ENCODE assay signal across 16 cellular contexts in the genomic region with DNA sequence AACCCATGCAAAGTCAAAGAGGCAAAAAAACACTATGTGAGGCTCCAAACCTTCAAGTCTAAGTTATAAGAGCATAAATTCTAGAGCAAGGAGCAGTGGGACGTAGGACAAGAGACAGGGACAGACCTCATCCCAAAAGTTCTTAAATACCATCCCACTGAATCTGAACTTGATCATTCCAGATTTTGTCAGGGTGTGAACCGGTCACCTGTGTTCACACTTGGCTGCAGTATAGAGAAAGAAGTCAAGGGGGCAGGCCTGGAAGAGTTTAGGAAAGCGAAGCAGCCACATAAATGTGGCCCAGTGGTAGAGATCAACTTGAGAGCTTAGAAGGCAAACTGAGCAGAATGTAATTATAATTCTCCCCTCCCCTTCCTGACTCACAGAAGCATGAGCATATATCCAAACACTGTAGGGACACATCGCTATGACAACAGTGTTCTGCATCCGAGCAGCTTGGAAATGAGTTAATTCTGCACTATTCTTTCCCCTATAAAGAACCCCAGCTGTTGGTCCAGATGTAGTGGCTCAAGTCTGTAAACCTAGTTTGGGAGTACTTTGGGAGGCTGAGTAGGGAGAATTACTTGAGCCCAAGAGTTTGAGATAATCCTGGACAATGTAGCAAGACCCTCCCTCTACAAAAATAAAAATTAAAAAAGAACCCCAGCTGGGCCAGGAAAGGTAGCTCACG. TPM values are rescaled to one million over a fixed set of nuclear protein-coding genes. Genes with fewer than 3 reads are reported as not detected.
DNase-seq lines count a peak whose midpoint lies in the region; ATAC-seq and TF ChIP-seq lines count a peak whose summit lies in the region.
"Had no signal": no experiment of that assay in that cellular context is flagged by ENCODE, and none has a peak within 500 bp of the region (broad histone marks: within the 10 kb centered on the region; RNA-seq: fewer than 3 reads in every experiment).

No MANE protein-coding gene starts in this region.

- POLR2A ChIA-PET in activated naive CD8-positive, alpha-beta T cell treated with anti-CD3 and anti-CD28 coated beads, Interleukin-2, amount 10 ng/mL, durations not matched to agents 7 days and 5 days (lab: Charles Lee) = no interaction called here

- H3K36me3 ChIP-seq in thyroid gland = peaks cover 17 to 28% of the 10 kb centered on the region in 2 donors

- H3K9me3 Mint-ChIP-seq in activated naive CD8-positive, alpha-beta T cell treated with anti-CD3 and anti-CD28 coated beads, Interleukin-2, amount 10 ng/mL, durations not matched to agents 7 days and 5 days = no peaks in the 10 kb centered on the region
- no peaks in the 10 kb centered on the region for H3K9me3 Mint-ChIP-seq in activated naive CD8-positive, alpha-beta T cell treated with anti-CD3 and anti-CD28 coated beads for 36 hours
- H3K9me3 Mint-ChIP-seq in activated T-helper 1 cell treated with anti-CD3 and anti-CD28 coated beads, Interleukin-12 subunit alpha, Interleukin-12 subunit beta, Interleukin-2, Interleukin-4 antibody, amounts not matched to agents 30 ng/mL and 10 ng/mL and 1 ng/mL, durations not matched to agents 14 hours and 24 hours and 36 hours = no peaks in the 10 kb centered on the region
- H3K9me3 Mint-ChIP-seq: activated naive CD4-positive, alpha-beta T cell treated with anti-CD3 and anti-CD28 coated beads, Interleukin-2, amount 10 ng/mL, durations not matched to agents 7 days and 5 days had no signal

- no peaks in the 10 kb centered on the region for H3K27me3 Mint-ChIP-seq in activated naive CD8-positive, alpha-beta T cell treated with anti-CD3 and anti-CD28 coated beads, Interleukin-2, amount 10 ng/mL, durations not matched to agents 7 days and 5 days
- H3K27me3 Mint-ChIP-seq in activated naive CD8-positive, alpha-beta T cell treated with anti-CD3 and anti-CD28 coated beads for 36 hours = no peaks in the 10 kb centered on the region
- no peaks in the 10 kb centered on the region for H3K27me3 Mint-ChIP-seq in activated T-helper 1 cell treated with anti-CD3 and anti-CD28 coated beads, Interleukin-12 subunit alpha, Interleukin-12 subunit beta, Interleukin-2, Interleukin-4 antibody, amounts not matched to agents 30 ng/mL and 10 ng/mL and 1 ng/mL, durations not matched to agents 14 hours and 24 hours and 36 hours (ENCODE audit: insufficient read depth)
- H3K27me3 Mint-ChIP-seq: activated naive CD4-positive, alpha-beta T cell treated with anti-CD3 and anti-CD28 coated beads, Interleukin-2, amount 10 ng/mL, durations not matched to agents 7 days and 5 days had no signal

- no peaks in the 10 kb centered on the region for H3K27me3 ChIP-seq in thyroid gland
- H3K27me3 ChIP-seq: BLaER1, SJSA1, stomach had no signal

- H3K27ac ChIP-seq in thyroid gland = no peak overlapping the region
- H3K27ac ChIP-seq: BLaER1, SJSA1, stomach had no signal

- peaks cover 14% of the 10 kb centered on the region for H3K36me3 Mint-ChIP-seq in activated naive CD8-positive, alpha-beta T cell treated with anti-CD3 and anti-CD28 coated beads, Interleukin-2, amount 10 ng/mL, durations not matched to agents 7 days and 5 days
- peaks cover 9% of the 10 kb centered on the region for H3K36me3 Mint-ChIP-seq in activated naive CD8-positive, alpha-beta T cell treated with anti-CD3 and anti-CD28 coated beads for 36 hours
- H3K36me3 Mint-ChIP-seq in activated T-helper 1 cell treated with anti-CD3 and anti-CD28 coated beads, Interleukin-12 subunit alpha, Interleukin-12 subunit beta, Interleukin-2, Interleukin-4 antibody, amounts not matched to agents 30 ng/mL and 10 ng/mL and 1 ng/mL, durations not matched to agents 14 hours and 24 hours and 36 hours (ENCODE audit: low read depth) = peaks cover 31% of the 10 kb centered on the region

- intact Hi-C loops in activated T-helper 1 cell treated with anti-CD3 and anti-CD28 coated beads, Interleukin-12 subunit alpha, Interleukin-12 subunit beta, Interleukin-2, Interleukin-4 antibody, amounts not matched to agents 30 ng/mL and 10 ng/mL and 1 ng/mL, durations not matched to agents 14 hours and 24 hours and 36 hours (cut with micrococcal nuclease) = no loop called here
- intact Hi-C loops in thyroid gland (cut with DNase I) = no loop called here

- peaks cover 22% of the 10 kb centered on the region for H3K4me1 Mint-ChIP-seq in activated naive CD8-positive, alpha-beta T cell treated with anti-CD3 and anti-CD28 coated beads, Interleukin-2, amount 10 ng/mL, durations not matched to agents 7 days and 5 days
- peaks cover 23% of the 10 kb centered on the region for H3K4me1 Mint-ChIP-seq in activated naive CD8-positive, alpha-beta T cell treated with anti-CD3 and anti-CD28 coated beads for 36 hours
- H3K4me1 Mint-ChIP-seq in activated T-helper 1 cell treated with anti-CD3 and anti-CD28 coated beads, Interleukin-12 subunit alpha, Interleukin-12 subunit beta, Interleukin-2, Interleukin-4 antibody, amounts not matched to agents 30 ng/mL and 10 ng/mL and 1 ng/mL, durations not matched to agents 14 hours and 24 hours and 36 hours (ENCODE audit: low read depth) = peaks cover 18% of the 10 kb centered on the region

- WGBS in thyroid gland, 2 donors = 79 to 93% methylated on average over 6 of the region's 6 CpGs

- H3K4me3 ChIP-seq in foreskin fibroblast (ENCODE audit: low read depth in 1 of 2, low read length in 2 of 2) (no peak overlapping the region), thyroid gland (replicated peaks in 1 of 3) (no peak overlapping the region)
- H3K4me3 ChIP-seq: BLaER1, SJSA1, stomach had no signal

- H3K27ac Mint-ChIP-seq in activated naive CD8-positive, alpha-beta T cell treated with anti-CD3 and anti-CD28 coated beads, Interleukin-2, amount 10 ng/mL, durations not matched to agents 7 days and 5 days = peak overlapping the region; percentile 26
- no peak overlapping the region for H3K27ac Mint-ChIP-seq in activated naive CD8-positive, alpha-beta T cell treated with anti-CD3 and anti-CD28 coated beads for 36 hours
- no peak overlapping the region for H3K27ac Mint-ChIP-seq in activated T-helper 1 cell treated with anti-CD3 and anti-CD28 coated beads, Interleukin-12 subunit alpha, Interleukin-12 subunit beta, Interleukin-2, Interleukin-4 antibody, amounts not matched to agents 30 ng/mL and 10 ng/mL and 1 ng/mL, durations not matched to agents 14 hours and 24 hours and 36 hours
- H3K27ac Mint-ChIP-seq: activated naive CD4-positive, alpha-beta T cell treated with anti-CD3 and anti-CD28 coated beads, Interleukin-2, amount 10 ng/mL, durations not matched to agents 7 days and 5 days had no signal

- no peak for DNase-seq in activated naive CD8-positive, alpha-beta T cell treated with anti-CD3 and anti-CD28 coated beads, Interleukin-2, amount 10 ng/mL, durations not matched to agents 7 days and 5 days
- no peak for DNase-seq in activated naive CD8-positive, alpha-beta T cell treated with anti-CD3 and anti-CD28 coated beads for 36 hours
- DNase-seq in activated T-helper 1 cell treated with anti-CD3 and anti-CD28 coated beads, Interleukin-12 subunit alpha, Interleukin-12 subunit beta, Interleukin-2, Interleukin-4 antibody, amounts not matched to agents 30 ng/mL and 10 ng/mL and 1 ng/mL, durations not matched to agents 14 hours and 24 hours and 36 hours (ENCODE audit: low spot score) = no peak
- peak; percentile 76 to 89 for DNase-seq in foreskin fibroblast
- peak; percentile 89 for DNase-seq in stromal cell of bone marrow (ENCODE audit: low read depth)
- no peak for DNase-seq in activated CD4-positive, CD25-positive, alpha-beta regulatory T cell treated with anti-CD3 and anti-CD28 coated beads, Interleukin-2, amount 50 U/mL, for 72 hours
- no peak for DNase-seq in thyroid gland
- DNase-seq in activated T-cell treated with anti-CD3 and anti-CD28 coated beads, Interleukin-2, amount 50 U/mL, for 1 hour = no peak
- DNase-seq: activated CD4-positive, alpha-beta T cell treated with anti-CD3 and anti-CD28 coated beads for 48 hours; activated naive CD4-positive, alpha-beta T cell treated with anti-CD3 and anti-CD28 coated beads, Interleukin-2, amount 10 ng/mL, durations not matched to agents 7 days and 5 days; effector memory CD4-positive, alpha-beta T cell; NCI-H1092 treated with DMSO at 0.1 percent for 48 hours; NCI-H526; stomach had no signal

- TF ChIP-seq POLR2A in thyroid gland (IDR thresholded peaks at IDR 0.05) = no peak

- no peak for TF ChIP-seq CTCF in foreskin fibroblast (IDR thresholded peaks at IDR 0.05; ENCODE audit: low read depth, low read length)
- TF ChIP-seq CTCF in thyroid gland (IDR thresholded peaks at IDR 0.05) = no peak

- H3K4me1 ChIP-seq in thyroid gland = peaks cover 9 to 20% of the 10 kb centered on the region in 2 donors

- no peaks in the 10 kb centered on the region for H3K9me3 ChIP-seq in thyroid gland
- H3K9me3 ChIP-seq: BLaER1, SJSA1, stomach had no signal

- no peak overlapping the region for H3K4me3 Mint-ChIP-seq in activated naive CD8-positive, alpha-beta T cell treated with anti-CD3 and anti-CD28 coated beads, Interleukin-2, amount 10 ng/mL, durations not matched to agents 7 days and 5 days
- no peak overlapping the region for H3K4me3 Mint-ChIP-seq in activated naive CD8-positive, alpha-beta T cell treated with anti-CD3 and anti-CD28 coated beads for 36 hours
- peak overlapping the region; percentile 16 for H3K4me3 Mint-ChIP-seq in activated T-helper 1 cell treated with anti-CD3 and anti-CD28 coated beads, Interleukin-12 subunit alpha, Interleukin-12 subunit beta, Interleukin-2, Interleukin-4 antibody, amounts not matched to agents 30 ng/mL and 10 ng/mL and 1 ng/mL, durations not matched to agents 14 hours and 24 hours and 36 hours

- ATAC-seq in activated naive CD8-positive, alpha-beta T cell treated with anti-CD3 and anti-CD28 coated beads, Interleukin-2, amount 10 ng/mL, durations not matched to agents 7 days and 5 days (ENCODE audit: low read depth) = no peak

RNA-seq across cellular contexts. Expression of gene AKR7A2, which starts 2.7 kb away (rescaled TPM):
- total RNA-seq in activated naive CD8-positive, alpha-beta T cell treated with anti-CD3 and anti-CD28 coated beads, Interleukin-2, amount 10 ng/mL, durations not matched to agents 7 days and 5 days = 10 to 100 TPM; 48.5 to 49.6 TPM
- 10 to 100 TPM; 37.4 to 43.0 TPM for total RNA-seq in activated naive CD8-positive, alpha-beta T cell treated with anti-CD3 and anti-CD28 coated beads for 36 hours
- 30.0 and 31.1 TPM in 2 replicates for total RNA-seq in activated T-helper 1 cell treated with anti-CD3 and anti-CD28 coated beads, Interleukin-12 subunit alpha, Interleukin-12 subunit beta, Interleukin-2, Interleukin-4 antibody, amounts not matched to agents 30 ng/mL and 10 ng/mL and 1 ng/mL, durations not matched to agents 14 hours and 24 hours and 36 hours
- total RNA-seq in thyroid gland = 100 to 1,000 TPM in 2 of 4 donors, 10 to 100 TPM in 2; 70.8 to 136 (median 110) TPM

RNA-seq across cellular contexts. Expression of gene SLC66A1, which starts 2.9 kb away (rescaled TPM):
- total RNA-seq in activated naive CD8-positive, alpha-beta T cell treated with anti-CD3 and anti-CD28 coated beads, Interleukin-2, amount 10 ng/mL, durations not matched to agents 7 days and 5 days = 1 to 10 TPM; 9.2 to 9.6 TPM
- 1 to 10 TPM; 6.5 to 6.8 TPM for total RNA-seq in activated naive CD8-positive, alpha-beta T cell treated with anti-CD3 and anti-CD28 coated beads for 36 hours
- total RNA-seq in activated T-helper 1 cell treated with anti-CD3 and anti-CD28 coated beads, Interleukin-12 subunit alpha, Interleukin-12 subunit beta, Interleukin-2, Interleukin-4 antibody, amounts not matched to agents 30 ng/mL and 10 ng/mL and 1 ng/mL, durations not matched to agents 14 hours and 24 hours and 36 hours = 9.9 and 12.0 TPM in 2 replicates
- total RNA-seq in thyroid gland = 10 to 100 TPM; 17.6 to 24.6 (median 17.8) TPM

RNA-seq across cellular contexts. Expression of gene AKR7A3, which starts 20.7 kb away (rescaled TPM):
- total RNA-seq in activated naive CD8-positive, alpha-beta T cell treated with anti-CD3 and anti-CD28 coated beads, Interleukin-2, amount 10 ng/mL, durations not matched to agents 7 days and 5 days = 1 to 10 TPM in 1 of 2 experiments, under 1 TPM in 1; 0.83 to 1.0 TPM
- total RNA-seq in activated naive CD8-positive, alpha-beta T cell treated with anti-CD3 and anti-CD28 coated beads for 36 hours = under 1 TPM; 0.37 to 0.52 TPM
- 1.2 and 1.7 TPM in 2 replicates for total RNA-seq in activated T-helper 1 cell treated with anti-CD3 and anti-CD28 coated beads, Interleukin-12 subunit alpha, Interleukin-12 subunit beta, Interleukin-2, Interleukin-4 antibody, amounts not matched to agents 30 ng/mL and 10 ng/mL and 1 ng/mL, durations not matched to agents 14 hours and 24 hours and 36 hours
- total RNA-seq in thyroid gland = 1 to 10 TPM; 1.8 to 3.5 (median 2.3) TPM

RNA-seq across cellular contexts. Expression of gene MRTO4, which starts 57.7 kb away (rescaled TPM):
- total RNA-seq in activated naive CD8-positive, alpha-beta T cell treated with anti-CD3 and anti-CD28 coated beads, Interleukin-2, amount 10 ng/mL, durations not matched to agents 7 days and 5 days = 10 to 100 TPM; 24.8 to 28.2 TPM
- total RNA-seq in activated naive CD8-positive, alpha-beta T cell treated with anti-CD3 and anti-CD28 coated beads for 36 hours = 100 to 1,000 TPM; 137 to 149 TPM
- total RNA-seq in activated T-helper 1 cell treated with anti-CD3 and anti-CD28 coated beads, Interleukin-12 subunit alpha, Interleukin-12 subunit beta, Interleukin-2, Interleukin-4 antibody, amounts not matched to agents 30 ng/mL and 10 ng/mL and 1 ng/mL, durations not matched to agents 14 hours and 24 hours and 36 hours = 134 and 137 TPM in 2 replicates
- total RNA-seq in thyroid gland = 10 to 100 TPM; 16.0 to 19.5 (median 17.5) TPM

RNA-seq across cellular contexts. Expression of gene EMC1, which starts 57.9 kb away (rescaled TPM):
- 10 to 100 TPM; 35.6 to 37.0 TPM for total RNA-seq in activated naive CD8-positive, alpha-beta T cell treated with anti-CD3 and anti-CD28 coated beads, Interleukin-2, amount 10 ng/mL, durations not matched to agents 7 days and 5 days
- total RNA-seq in activated naive CD8-positive, alpha-beta T cell treated with anti-CD3 and anti-CD28 coated beads for 36 hours = 10 to 100 TPM; 49.9 to 53.8 TPM
- total RNA-seq in activated T-helper 1 cell treated with anti-CD3 and anti-CD28 coated beads, Interleukin-12 subunit alpha, Interleukin-12 subunit beta, Interleukin-2, Interleukin-4 antibody, amounts not matched to agents 30 ng/mL and 10 ng/mL and 1 ng/mL, durations not matched to agents 14 hours and 24 hours and 36 hours = 63.9 and 78.3 TPM in 2 replicates
- total RNA-seq in thyroid gland = 10 to 100 TPM; 32.8 to 54.1 (median 43.0) TPM

Comparison
In these comparisons a context has a peak if more than half of its experiments do, and no peak if none do; other contexts are left out.
1. DNase-seq: peak in foreskin fibroblast (2 of 2) and stromal cell of bone marrow (single experiment); none in activated naive CD8-positive, alpha-beta T cell treated with anti-CD3 and anti-CD28 coated beads, Interleukin-2, amount 10 ng/mL, durations not matched to agents 7 days and 5 days (single experiment), activated naive CD8-positive, alpha-beta T cell treated with anti-CD3 and anti-CD28 coated beads for 36 hours (single experiment), activated T-helper 1 cell treated with anti-CD3 and anti-CD28 coated beads, Interleukin-12 subunit alpha, Interleukin-12 subunit beta, Interleukin-2, Interleukin-4 antibody, amounts not matched to agents 30 ng/mL and 10 ng/mL and 1 ng/mL, durations not matched to agents 14 hours and 24 hours and 36 hours (single experiment), activated CD4-positive, CD25-positive, alpha-beta regulatory T cell treated with anti-CD3 and anti-CD28 coated beads, Interleukin-2, amount 50 U/mL, for 72 hours (single experiment), thyroid gland (0 of 2) and activated T-cell treated with anti-CD3 and anti-CD28 coated beads, Interleukin-2, amount 50 U/mL, for 1 hour (single experiment).